ENCODE assay signal across 1 cellular context in the genomic region with DNA sequence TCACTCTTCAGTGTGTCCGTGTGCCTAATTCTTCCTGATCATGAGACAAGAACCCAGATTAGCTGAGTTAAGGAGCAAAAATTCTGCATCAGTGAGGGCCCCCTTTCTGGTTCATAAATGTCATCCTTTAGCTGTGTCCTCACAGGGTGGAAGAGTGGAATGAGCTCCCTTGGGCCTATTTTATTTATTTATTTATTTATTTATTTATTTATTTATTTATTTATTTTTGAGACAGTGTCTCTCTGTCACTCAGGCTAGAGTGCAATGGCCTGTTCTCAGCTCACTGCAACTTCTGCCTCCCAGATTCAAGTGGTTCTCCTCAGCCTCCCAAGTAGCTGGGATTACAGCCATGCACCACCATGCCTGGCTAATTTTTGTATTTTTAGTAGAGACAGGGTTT.
TF ChIP-seq lines count a peak whose summit lies in the region.

No MANE protein-coding gene starts in this region.

TF ChIP-seq in HEK293, 187 proteins besides CTCF, POLR2A, EP300 and RAD21 (continued from another document):
- TF ChIP-seq, protein P1, sequence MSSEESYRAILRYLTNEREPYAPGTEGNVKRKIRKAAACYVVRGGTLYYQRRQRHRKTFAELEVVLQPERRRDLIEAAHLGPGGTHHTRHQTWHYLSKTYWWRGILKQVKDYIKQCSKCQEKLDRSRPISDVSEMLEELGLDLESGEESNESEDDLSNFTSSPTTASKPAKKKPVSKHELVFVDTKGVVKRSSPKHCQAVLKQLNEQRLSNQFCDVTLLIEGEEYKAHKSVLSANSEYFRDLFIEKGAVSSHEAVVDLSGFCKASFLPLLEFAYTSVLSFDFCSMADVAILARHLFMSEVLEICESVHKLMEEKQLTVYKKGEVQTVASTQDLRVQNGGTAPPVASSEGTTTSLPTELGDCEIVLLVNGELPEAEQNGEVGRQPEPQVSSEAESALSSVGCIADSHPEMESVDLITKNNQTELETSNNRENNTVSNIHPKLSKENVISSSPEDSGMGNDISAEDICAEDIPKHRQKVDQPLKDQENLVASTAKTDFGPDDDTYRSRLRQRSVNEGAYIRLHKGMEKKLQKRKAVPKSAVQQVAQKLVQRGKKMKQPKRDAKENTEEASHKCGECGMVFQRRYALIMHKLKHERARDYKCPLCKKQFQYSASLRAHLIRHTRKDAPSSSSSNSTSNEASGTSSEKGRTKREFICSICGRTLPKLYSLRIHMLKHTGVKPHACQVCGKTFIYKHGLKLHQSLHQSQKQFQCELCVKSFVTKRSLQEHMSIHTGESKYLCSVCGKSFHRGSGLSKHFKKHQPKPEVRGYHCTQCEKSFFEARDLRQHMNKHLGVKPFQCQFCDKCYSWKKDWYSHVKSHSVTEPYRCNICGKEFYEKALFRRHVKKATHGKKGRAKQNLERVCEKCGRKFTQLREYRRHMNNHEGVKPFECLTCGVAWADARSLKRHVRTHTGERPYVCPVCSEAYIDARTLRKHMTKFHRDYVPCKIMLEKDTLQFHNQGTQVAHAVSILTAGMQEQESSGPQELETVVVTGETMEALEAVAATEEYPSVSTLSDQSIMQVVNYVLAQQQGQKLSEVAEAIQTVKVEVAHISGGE (tag by site-specific recombination; conservative IDR thresholded peaks at IDR 0.05; ENCODE audit: low read depth), result peak; percentile 69
- TF ChIP-seq ZNF701 (tag by site-specific recombination; IDR thresholded peaks at IDR 0.05), result no peak
- TF ChIP-seq ZNF521 (tag by site-specific recombination; IDR thresholded peaks at IDR 0.05), result no peak
